Comparison of ENCODE assay signal across 9 cellular contexts in the genomic region with DNA sequence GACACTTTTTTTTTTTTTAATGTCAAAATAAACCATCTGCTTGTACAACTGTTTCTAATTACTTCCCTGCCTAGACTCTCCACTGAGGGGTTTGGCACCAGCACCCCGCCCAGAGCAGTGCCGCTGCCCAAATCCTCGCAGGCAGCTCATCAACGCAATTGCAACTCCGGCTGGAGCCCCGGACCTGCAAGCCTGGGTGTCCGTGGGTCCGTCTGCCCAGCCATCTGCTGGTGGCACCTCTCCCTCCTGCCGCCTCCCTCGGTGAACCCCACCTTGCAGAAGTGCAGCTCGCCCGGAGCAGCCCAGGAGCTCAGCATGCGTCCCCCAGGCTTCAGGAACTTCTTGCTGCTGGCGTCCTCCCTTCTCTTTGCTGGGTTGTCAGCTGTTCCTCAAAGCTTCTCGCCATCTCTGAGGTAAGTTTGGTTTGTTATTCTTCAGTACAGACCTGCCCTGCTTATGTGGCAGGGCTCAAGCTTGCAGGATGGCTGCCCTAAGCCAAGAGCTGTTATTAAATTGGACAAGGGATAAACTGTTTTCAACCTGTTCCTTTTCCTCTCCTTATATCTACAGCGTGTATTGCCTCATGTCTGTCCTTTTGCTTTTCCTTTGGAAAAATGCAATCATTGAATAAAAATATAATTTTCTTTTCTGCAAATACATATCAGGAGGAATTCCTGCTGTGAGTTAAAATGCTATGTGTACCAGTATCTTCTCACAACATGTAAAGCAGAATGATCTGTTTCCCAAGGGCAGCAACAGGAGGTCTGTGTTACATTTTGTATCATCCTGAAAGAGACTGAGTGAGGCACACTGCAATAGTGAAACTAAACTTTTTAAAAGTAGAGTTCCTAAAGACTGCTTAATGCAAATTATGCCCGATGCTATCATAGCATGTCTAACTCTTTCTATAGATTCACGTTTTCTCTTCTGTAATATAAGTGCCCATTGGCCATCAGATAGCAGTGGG. TPM values are rescaled to one million over a fixed set of nuclear protein-coding genes. Genes with fewer than 3 reads are reported as not detected.
DNase-seq lines count a peak whose midpoint lies in the region; ATAC-seq and TF ChIP-seq lines count a peak whose summit lies in the region.
"Had no signal": no experiment of that assay in that cellular context is flagged by ENCODE, and none has a peak within 500 bp of the region (broad histone marks: within the 10 kb centered on the region; RNA-seq: fewer than 3 reads in every experiment).

A gene with protein sequence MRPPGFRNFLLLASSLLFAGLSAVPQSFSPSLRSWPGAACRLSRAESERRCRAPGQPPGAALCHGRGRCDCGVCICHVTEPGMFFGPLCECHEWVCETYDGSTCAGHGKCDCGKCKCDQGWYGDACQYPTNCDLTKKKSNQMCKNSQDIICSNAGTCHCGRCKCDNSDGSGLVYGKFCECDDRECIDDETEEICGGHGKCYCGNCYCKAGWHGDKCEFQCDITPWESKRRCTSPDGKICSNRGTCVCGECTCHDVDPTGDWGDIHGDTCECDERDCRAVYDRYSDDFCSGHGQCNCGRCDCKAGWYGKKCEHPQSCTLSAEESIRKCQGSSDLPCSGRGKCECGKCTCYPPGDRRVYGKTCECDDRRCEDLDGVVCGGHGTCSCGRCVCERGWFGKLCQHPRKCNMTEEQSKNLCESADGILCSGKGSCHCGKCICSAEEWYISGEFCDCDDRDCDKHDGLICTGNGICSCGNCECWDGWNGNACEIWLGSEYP (plus strand): TSS at position 157 of the 967 bp plus-strand sequence. CDS start 159 bp downstream, at position 316.

- in situ Hi-C loops in KBM-7 (cut with MboI; ENCODE audit: low pct_unique_long_range_greater_than_20kb, low sequenced_read_pairs), result no loop called here

- H3K4me3 ChIP-seq in WI38 (ENCODE audit: low read depth, low read length) (peak within 1 kb of the TSS; percentile 76), kidney epithelial cell (ENCODE audit: low read depth, low read length) (peak within 1 kb of the TSS; percentile 10)

- ATAC-seq in GM18907 (IDR thresholded peaks at IDR 0.05; ENCODE audit: unreplicated experiment) (peak; percentile 80), HG02870 (IDR thresholded peaks at IDR 0.05; ENCODE audit: unreplicated experiment) (peak; percentile 96)

- DNase-seq in kidney epithelial cell (ENCODE audit: low read depth), result no peak
- DNase-seq in HUDEP-2 (lab: John Stamatoyannopoulos, UW; ENCODE audit: unreplicated experiment in 76 of 76), result no peak
- no peak for DNase-seq in activated CD8-positive, alpha-beta memory T cell treated with anti-CD3 and anti-CD28 coated beads, Interleukin-2, amount 50 U/mL, for 48 hours
- DNase-seq in activated CD4-positive, alpha-beta T cell treated with anti-CD3 and anti-CD28 coated beads for 4 hours, result no peak
- DNase-seq in KBM-7, result no peak

- H3K27me3 ChIP-seq in kidney epithelial cell (ENCODE audit: control insufficient read depth, insufficient read depth, low read length), result no peaks in the 10 kb centered on the region

- TF ChIP-seq CTCF in WI38 (IDR thresholded peaks at IDR 0.05; ENCODE audit: low read depth, low read length) (no peak), kidney epithelial cell (IDR thresholded peaks at IDR 0.05; ENCODE audit: insufficient read depth, low read length, poor library complexity, severe bottlenecking) (no peak)

- no peaks in the 10 kb centered on the region for H3K36me3 ChIP-seq in kidney epithelial cell (ENCODE audit: control insufficient read depth, insufficient read depth, low read length)

RNA-seq across cellular contexts. Expression of the gene that starts here (rescaled TPM):
- 0.21 and 0.82 TPM in 2 replicates for total RNA-seq in kidney epithelial cell
- total RNA-seq: activated CD8-positive, alpha-beta memory T cell treated with anti-CD3 and anti-CD28 coated beads for 36 hours had no signal
